ENCODE assay signal across 8 cellular contexts in the genomic region with DNA sequence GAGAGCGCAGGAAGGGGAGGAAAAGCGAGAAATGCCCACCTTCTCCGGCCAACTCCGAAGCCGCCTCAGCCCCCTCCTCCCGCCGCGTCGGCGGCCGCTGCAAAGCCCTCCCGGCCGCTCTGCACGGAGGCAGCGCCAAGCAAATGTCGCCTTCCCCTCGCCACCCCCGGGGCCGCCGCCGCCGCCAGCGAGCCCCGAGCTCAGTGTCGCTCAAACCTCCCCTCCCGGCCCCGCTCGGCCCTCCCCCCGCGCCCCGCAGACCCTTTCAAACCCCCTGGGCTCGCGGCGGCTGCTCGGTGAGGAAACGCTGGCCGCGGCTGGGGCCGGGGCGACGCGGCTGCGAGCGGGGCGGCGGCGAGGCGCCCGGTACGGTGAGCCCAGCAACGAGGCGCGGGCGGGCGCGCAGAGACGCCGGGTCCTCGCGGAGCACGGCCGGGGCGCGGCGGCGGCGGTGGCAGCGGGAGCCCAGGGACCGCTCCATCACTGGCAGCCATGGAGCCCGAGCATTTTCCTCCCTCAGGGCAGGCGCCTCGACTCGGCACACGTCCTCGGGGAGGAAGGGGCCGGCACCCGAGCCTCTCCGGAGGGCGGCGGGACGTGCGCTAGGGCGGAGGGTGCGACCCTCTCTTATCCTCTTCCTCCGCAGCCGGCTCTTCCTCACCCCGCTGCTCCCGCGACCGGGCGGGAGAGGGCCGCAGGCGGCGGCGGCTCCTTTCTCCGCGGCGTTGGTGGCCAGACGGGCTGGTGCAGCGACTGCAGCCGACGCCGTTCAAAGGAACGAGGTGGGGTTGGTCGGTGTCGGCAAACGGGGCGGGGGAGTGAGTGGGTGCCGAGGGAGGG. TPM values are rescaled to one million over a fixed set of nuclear protein-coding genes. Genes with fewer than 3 reads are reported as not detected.
DNase-seq lines count a peak whose midpoint lies in the region; ATAC-seq and TF ChIP-seq lines count a peak whose summit lies in the region.

No MANE protein-coding gene starts in this region.

- peaks cover 15 to 50% of the 10 kb centered on the region in 2 donors for H3K4me1 ChIP-seq in left lung

- no peaks in the 10 kb centered on the region for H3K9me3 Mint-ChIP-seq in T-helper 2 cell treated with Interferon-gamma antibody and Interleukin-4, amounts not matched to agents 5 μg/mL and 100 μg/mL, for 36 hours

- DNase-seq in NCI-H345 (lab: John Stamatoyannopoulos, UW) (peak; percentile 24), NCI-H345 treated with DMSO at 0.1 percent for 48 hours (lab: John Stamatoyannopoulos, UW; ENCODE audit: unreplicated experiment) (no peak), cardiac fibroblast (ENCODE audit: low read depth in 2 of 2) (no peak), left lung (peak; percentile 41 to 88), NCI-H524 treated with DMSO at 0.1 percent for 48 hours (lab: John Stamatoyannopoulos, UW) (no peak)
- peak; percentile 22 for DNase-seq in T-helper 2 cell treated with Interferon-gamma antibody and Interleukin-4, amounts not matched to agents 5 μg/mL and 100 μg/mL, for 36 hours (ENCODE audit: low spot score)
- DNase-seq in stimulated activated CD4-positive, alpha-beta T cell treated with anti-CD3 and anti-CD28 coated beads, TNF-alpha, amount 100 ng/mL, for 4 hours (ENCODE audit: low read depth in 3 of 3) = peak; percentile 9 to 38 (median 18)

- H3K36me3 ChIP-seq in left lung = no peaks in the 10 kb centered on the region

- H3K27me3 ChIP-seq in left lung = peaks cover 0 to 9% of the 10 kb centered on the region in 2 donors

- intact Hi-C loops in left lung (cut with DNase I) = no loop called here

- peaks cover 16% of the 10 kb centered on the region for H3K4me1 Mint-ChIP-seq in T-helper 2 cell treated with Interferon-gamma antibody and Interleukin-4, amounts not matched to agents 5 μg/mL and 100 μg/mL, for 36 hours (ENCODE audit: low read depth)

- H3K27ac Mint-ChIP-seq in T-helper 2 cell treated with Interferon-gamma antibody and Interleukin-4, amounts not matched to agents 5 μg/mL and 100 μg/mL, for 36 hours = peak overlapping the region; percentile 87

- no peak for TF ChIP-seq CTCF in cardiac fibroblast (IDR thresholded peaks at IDR 0.05; ENCODE audit: low read depth, low read length)
- TF ChIP-seq CTCF in left lung (IDR thresholded peaks at IDR 0.05) = no peak

- H3K4me3 Mint-ChIP-seq in T-helper 2 cell treated with Interferon-gamma antibody and Interleukin-4, amounts not matched to agents 5 μg/mL and 100 μg/mL, for 36 hours = peak overlapping the region; percentile 91

- H3K9me3 ChIP-seq in left lung = no peaks in the 10 kb centered on the region

- H3K27me3 Mint-ChIP-seq in T-helper 2 cell treated with Interferon-gamma antibody and Interleukin-4, amounts not matched to agents 5 μg/mL and 100 μg/mL, for 36 hours (ENCODE audit: low read depth) = peaks cover 51% of the 10 kb centered on the region

- peak; percentile 25 for ATAC-seq in HG03045 (IDR thresholded peaks at IDR 0.05; ENCODE audit: unreplicated experiment)
- peak; percentile 6 for ATAC-seq in left lung

- peak overlapping the region; percentile 95 to 99 for H3K27ac ChIP-seq in left lung

- H3K4me3 ChIP-seq in cardiac fibroblast (replicated peaks in 1 of 2; ENCODE audit: low read depth in 2 of 2, low read length in 2 of 2) (peak overlapping the region; percentile 85), left lung (peak overlapping the region; percentile 87 to 90)

- H3K36me3 Mint-ChIP-seq in T-helper 2 cell treated with Interferon-gamma antibody and Interleukin-4, amounts not matched to agents 5 μg/mL and 100 μg/mL, for 36 hours (ENCODE audit: low read depth) = peaks cover 4% of the 10 kb centered on the region

RNA-seq across cellular contexts. Expression of gene TSC22D1, which starts 0.5 kb away (rescaled TPM):
- 100 to 1,000 TPM in 1 of 2 donors, 10 to 100 TPM in 1; 95.4 to 103 TPM for total RNA-seq in left lung

Comparison
In these comparisons a context has a peak if more than half of its experiments do, and no peak if none do; other contexts are left out.
1. DNase-seq: peak in NCI-H345 (single experiment), T-helper 2 cell treated with Interferon-gamma antibody and Interleukin-4, amounts not matched to agents 5 μg/mL and 100 μg/mL, for 36 hours (single experiment), left lung (2 of 2) and stimulated activated CD4-positive, alpha-beta T cell treated with anti-CD3 and anti-CD28 coated beads, TNF-alpha, amount 100 ng/mL, for 4 hours (3 of 3); none in NCI-H345 treated with DMSO at 0.1 percent for 48 hours (single experiment), cardiac fibroblast (0 of 2) and NCI-H524 treated with DMSO at 0.1 percent for 48 hours (single experiment).